35 cellular contexts compared by ENCODE assay signal in genomic region chr1:223472057-223472456, GRCh38.
"Had no signal": no experiment of that assay in that cellular context is flagged by ENCODE, and none has a peak within 500 bp of the region (broad histone marks: within the 10 kb centered on the region; RNA-seq: fewer than 3 reads in every experiment).

No MANE protein-coding gene starts in this region.

- H3K4me1 ChIP-seq: ascending aorta had no signal

- H3K9me3 ChIP-seq: ascending aorta had no signal

- H3K4me3 Mint-ChIP-seq: activated B cell treated with CpG ODN at 0.5 μM for 24 hours; activated CD4-positive, alpha-beta memory T cell treated with anti-CD3 and anti-CD28 coated beads, Interleukin-2, amount 10 ng/mL, durations not matched to agents 7 days and 5 days; activated CD4-positive, alpha-beta T cell treated with anti-CD3 and anti-CD28 coated beads, Interleukin-2, amount 10 ng/mL, durations not matched to agents 24 days and 14 days; activated CD8-positive, alpha-beta memory T cell treated with anti-CD3 and anti-CD28 coated beads, Interleukin-2, amount 10 ng/mL, durations not matched to agents 7 days and 5 days; activated CD8-positive, alpha-beta T cell treated with anti-CD3 and anti-CD28 coated beads, Interleukin-2, amount 10 ng/mL, durations not matched to agents 7 days and 5 days; activated naive CD4-positive, alpha-beta T cell treated with anti-CD3 and anti-CD28 coated beads, Interleukin-2, amount 10 ng/mL, durations not matched to agents 7 days and 5 days; activated naive CD4-positive, alpha-beta T cell treated with anti-CD3 and anti-CD28 coated beads, Interleukin-2, amount 50 U/mL, for 24 hours; activated naive CD8-positive, alpha-beta T cell; activated naive CD8-positive, alpha-beta T cell treated with anti-CD3 and anti-CD28 coated beads, Interleukin-2, amount 10 ng/mL, durations not matched to agents 7 days and 5 days; activated naive CD8-positive, alpha-beta T cell treated with anti-CD3 and anti-CD28 coated beads, Interleukin-2, amount 50 U/mL, for 24 hours; activated T-cell treated with anti-CD3 and anti-CD28 coated beads, Interleukin-2, amount 50 U/mL, for 24 hours; brain; central memory CD8-positive, alpha-beta T cell; T-helper 1 cell treated with Interleukin-12 subunit alpha and Interleukin-12 subunit beta and Interleukin-4 antibody, amounts not matched to agents 30 μg/mL and 1 μg/mL, for 36 hours; T-helper 2 cell treated with Interferon-gamma antibody and Interleukin-4, amounts not matched to agents 5 μg/mL and 100 μg/mL, for 36 hours had no signal

- H3K9me3 Mint-ChIP-seq: activated B cell treated with CpG ODN at 0.5 μM for 24 hours; activated CD4-positive, alpha-beta memory T cell treated with anti-CD3 and anti-CD28 coated beads, Interleukin-2, amount 10 ng/mL, durations not matched to agents 7 days and 5 days; activated CD4-positive, alpha-beta T cell treated with anti-CD3 and anti-CD28 coated beads, Interleukin-2, amount 10 ng/mL, durations not matched to agents 24 days and 14 days; activated naive CD4-positive, alpha-beta T cell treated with anti-CD3 and anti-CD28 coated beads, Interleukin-2, amount 10 ng/mL, durations not matched to agents 7 days and 5 days; activated naive CD4-positive, alpha-beta T cell treated with anti-CD3 and anti-CD28 coated beads, Interleukin-2, amount 50 U/mL, for 24 hours; activated naive CD8-positive, alpha-beta T cell treated with anti-CD3 and anti-CD28 coated beads, Interleukin-2, amount 10 ng/mL, durations not matched to agents 7 days and 5 days; activated naive CD8-positive, alpha-beta T cell treated with anti-CD3 and anti-CD28 coated beads, Interleukin-2, amount 50 U/mL, for 24 hours; activated T-cell treated with anti-CD3 and anti-CD28 coated beads, Interleukin-2, amount 50 U/mL, for 24 hours; activated T-helper 2 cell treated with anti-CD3 and anti-CD28 coated beads, Interferon-gamma antibody, Interleukin-2, Interleukin-4, amounts not matched to agents 10 μg/mL and 5 μg/mL and 100 μg/mL, durations not matched to agents 14 hours and 24 hours and 36 hours; central memory CD8-positive, alpha-beta T cell; T-helper 1 cell treated with Interleukin-12 subunit alpha and Interleukin-12 subunit beta and Interleukin-4 antibody, amounts not matched to agents 30 μg/mL and 1 μg/mL, for 36 hours; T-helper 2 cell treated with Interferon-gamma antibody and Interleukin-4, amounts not matched to agents 5 μg/mL and 100 μg/mL, for 36 hours had no signal

- H3K36me3 ChIP-seq: ascending aorta, cardiac muscle cell had no signal

- DNase-seq: activated B cell treated with CpG ODN at 0.5 μM for 24 hours; activated CD4-positive, alpha-beta memory T cell treated with anti-CD3 and anti-CD28 coated beads, Interleukin-2, amount 10 ng/mL, durations not matched to agents 7 days and 5 days; activated CD4-positive, alpha-beta T cell treated with anti-CD3 and anti-CD28 coated beads for 4 hours; activated CD4-positive, alpha-beta T cell treated with anti-CD3 and anti-CD28 coated beads, Interleukin-2, amount 10 ng/mL, durations not matched to agents 24 days and 14 days; activated CD4-positive, alpha-beta T cell treated with anti-CD3 and anti-CD28 coated beads, Interleukin-2, amount 50 U/mL, for 1 hour; activated CD4-positive, alpha-beta T cell treated with anti-CD3 and anti-CD28 coated beads, Interleukin-2, amount 50 U/mL, for 4 hours; activated CD4-positive, CD25-positive, alpha-beta regulatory T cell treated with anti-CD3 and anti-CD28 coated beads, Interleukin-2, amount 50 U/mL, for 72 hours; activated CD8-positive, alpha-beta memory T cell treated with anti-CD3 and anti-CD28 coated beads for 24 hours; activated CD8-positive, alpha-beta memory T cell treated with anti-CD3 and anti-CD28 coated beads, Interleukin-2, amount 10 ng/mL, durations not matched to agents 7 days and 5 days; activated CD8-positive, alpha-beta memory T cell treated with anti-CD3 and anti-CD28 coated beads, Interleukin-2, amount 50 U/mL, for 48 hours; activated CD8-positive, alpha-beta T cell treated with anti-CD3 and anti-CD28 coated beads, Interleukin-2, amount 10 ng/mL, durations not matched to agents 7 days and 5 days; activated effector memory CD4-positive, alpha-beta T cell treated with Interleukin-2 at 50 U/mL for 16 hours; activated gamma-delta T cell; activated naive CD4-positive, alpha-beta T cell treated with anti-CD3 and anti-CD28 coated beads, Interleukin-2, amount 10 ng/mL, durations not matched to agents 7 days and 5 days; activated naive CD4-positive, alpha-beta T cell treated with Interleukin-2 at 50 U/mL for 16 hours; activated naive CD8-positive, alpha-beta T cell treated with anti-CD3 and anti-CD28 coated beads, Interleukin-2, amount 10 ng/mL, durations not matched to agents 7 days and 5 days; activated naive CD8-positive, alpha-beta T cell treated with anti-CD3 and anti-CD28 coated beads, Interleukin-2, amount 50 U/mL, for 24 hours; activated T-cell treated with anti-CD3 and anti-CD28 coated beads, Interleukin-2, amount 50 U/mL, for 24 hours; activated T-cell treated with anti-CD3 and anti-CD28 coated beads, Interleukin-2, amount 50 U/mL, for 48 hours; amygdala; anterior cingulate cortex; caudate nucleus; cerebellar nuclear complex; T-helper 2 cell; T-helper 9 cell had no signal

- H3K27me3 ChIP-seq: ascending aorta, cardiac muscle cell had no signal

- H3K36me3 Mint-ChIP-seq: activated CD8-positive, alpha-beta memory T cell treated with anti-CD3 and anti-CD28 coated beads, Interleukin-2, amount 10 ng/mL, durations not matched to agents 7 days and 5 days; activated naive CD4-positive, alpha-beta T cell treated with anti-CD3 and anti-CD28 coated beads, Interleukin-2, amount 10 ng/mL, durations not matched to agents 7 days and 5 days; activated naive CD4-positive, alpha-beta T cell treated with anti-CD3 and anti-CD28 coated beads, Interleukin-2, amount 50 U/mL, for 24 hours; activated naive CD8-positive, alpha-beta T cell; activated naive CD8-positive, alpha-beta T cell treated with anti-CD3 and anti-CD28 coated beads, Interleukin-2, amount 10 ng/mL, durations not matched to agents 7 days and 5 days; brain had no signal

- H3K27ac Mint-ChIP-seq: activated B cell treated with CpG ODN at 0.5 μM for 24 hours; activated CD4-positive, alpha-beta memory T cell treated with anti-CD3 and anti-CD28 coated beads, Interleukin-2, amount 10 ng/mL, durations not matched to agents 7 days and 5 days; activated CD4-positive, alpha-beta T cell treated with anti-CD3 and anti-CD28 coated beads, Interleukin-2, amount 10 ng/mL, durations not matched to agents 24 days and 14 days; activated CD8-positive, alpha-beta memory T cell treated with anti-CD3 and anti-CD28 coated beads, Interleukin-2, amount 10 ng/mL, durations not matched to agents 7 days and 5 days; activated CD8-positive, alpha-beta T cell treated with anti-CD3 and anti-CD28 coated beads, Interleukin-2, amount 10 ng/mL, durations not matched to agents 7 days and 5 days; activated naive CD4-positive, alpha-beta T cell treated with anti-CD3 and anti-CD28 coated beads, Interleukin-2, amount 10 ng/mL, durations not matched to agents 7 days and 5 days; activated naive CD4-positive, alpha-beta T cell treated with anti-CD3 and anti-CD28 coated beads, Interleukin-2, amount 50 U/mL, for 24 hours; activated naive CD8-positive, alpha-beta T cell; activated naive CD8-positive, alpha-beta T cell treated with anti-CD3 and anti-CD28 coated beads, Interleukin-2, amount 10 ng/mL, durations not matched to agents 7 days and 5 days; activated naive CD8-positive, alpha-beta T cell treated with anti-CD3 and anti-CD28 coated beads, Interleukin-2, amount 50 U/mL, for 24 hours; activated T-cell treated with anti-CD3 and anti-CD28 coated beads, Interleukin-2, amount 50 U/mL, for 24 hours; activated T-helper 2 cell treated with anti-CD3 and anti-CD28 coated beads, Interferon-gamma antibody, Interleukin-2, Interleukin-4, amounts not matched to agents 10 μg/mL and 5 μg/mL and 100 μg/mL, durations not matched to agents 14 hours and 24 hours and 36 hours; brain; T-helper 1 cell treated with Interleukin-12 subunit alpha and Interleukin-12 subunit beta and Interleukin-4 antibody, amounts not matched to agents 30 μg/mL and 1 μg/mL, for 36 hours; T-helper 2 cell treated with Interferon-gamma antibody and Interleukin-4, amounts not matched to agents 5 μg/mL and 100 μg/mL, for 36 hours had no signal

- H3K4me1 Mint-ChIP-seq: activated B cell treated with CpG ODN at 0.5 μM for 24 hours; activated CD4-positive, alpha-beta memory T cell treated with anti-CD3 and anti-CD28 coated beads, Interleukin-2, amount 10 ng/mL, durations not matched to agents 7 days and 5 days; activated CD4-positive, alpha-beta T cell treated with anti-CD3 and anti-CD28 coated beads, Interleukin-2, amount 10 ng/mL, durations not matched to agents 24 days and 14 days; activated CD8-positive, alpha-beta memory T cell treated with anti-CD3 and anti-CD28 coated beads, Interleukin-2, amount 10 ng/mL, durations not matched to agents 7 days and 5 days; activated naive CD4-positive, alpha-beta T cell treated with anti-CD3 and anti-CD28 coated beads, Interleukin-2, amount 10 ng/mL, durations not matched to agents 7 days and 5 days; activated naive CD4-positive, alpha-beta T cell treated with anti-CD3 and anti-CD28 coated beads, Interleukin-2, amount 50 U/mL, for 24 hours; activated naive CD8-positive, alpha-beta T cell treated with anti-CD3 and anti-CD28 coated beads, Interleukin-2, amount 10 ng/mL, durations not matched to agents 7 days and 5 days; activated naive CD8-positive, alpha-beta T cell treated with anti-CD3 and anti-CD28 coated beads, Interleukin-2, amount 50 U/mL, for 24 hours; brain; central memory CD8-positive, alpha-beta T cell had no signal

- H3K27ac ChIP-seq: ascending aorta, cardiac muscle cell, VCaP had no signal

- H3K4me3 ChIP-seq: ascending aorta, cardiac muscle cell had no signal
